12 cellular contexts compared by ENCODE assay signal in the genomic region with DNA sequence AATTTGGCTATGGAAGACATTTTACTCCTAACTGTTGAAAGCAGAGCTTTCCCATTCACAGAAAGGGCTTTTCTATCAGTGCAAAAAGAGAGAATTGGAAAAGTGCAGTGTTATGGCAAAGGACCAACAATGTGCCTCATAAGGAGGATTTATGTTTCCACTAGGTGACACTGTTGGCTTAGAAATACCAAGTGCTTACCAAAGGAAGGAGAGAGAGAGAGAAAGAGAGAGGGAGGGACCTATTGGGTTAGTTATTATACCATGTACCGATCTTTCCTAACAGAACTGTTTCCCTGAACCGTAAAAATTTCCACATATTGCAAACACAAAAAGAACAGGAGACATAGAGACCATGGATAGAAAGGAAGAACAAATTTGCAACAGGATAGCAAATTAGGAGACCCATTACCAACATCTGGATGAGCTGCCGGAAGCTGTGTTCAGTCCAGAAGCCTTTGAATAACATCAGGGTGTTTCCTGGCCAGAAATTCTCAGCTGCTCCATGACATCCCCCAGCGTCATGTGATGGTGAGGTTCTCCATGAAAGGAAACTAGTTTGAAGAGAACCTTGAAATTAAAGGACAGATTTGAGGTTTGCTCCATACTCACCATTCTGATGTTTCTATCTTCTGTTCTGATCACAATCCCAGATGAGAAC. TPM values are rescaled to one million over a fixed set of nuclear protein-coding genes. Genes with fewer than 3 reads are reported as not detected.
DNase-seq lines count a peak whose midpoint lies in the region; ATAC-seq, FAIRE-seq and TF ChIP-seq lines count a peak whose summit lies in the region.
"Not testable (repeated sequence)": the region's sequence is repeated elsewhere in the genome, so short reads cannot be mapped to it uniquely, and the experiment has no call there.
"Had no signal": no experiment of that assay in that cellular context is flagged by ENCODE, and none has a peak within 500 bp of the region (broad histone marks: within the 10 kb centered on the region; RNA-seq: fewer than 3 reads in every experiment).

No MANE protein-coding gene starts in this region.

- POLR2A ChIA-PET in A549 (lab: Yijun Ruan, JAX), result not testable (repeated sequence)

- intact Hi-C loops in dorsolateral prefrontal cortex (cut with DNase I), result loop anchor here (1.0 to 10.0 kb wide), 4 partner anchors 63 to 291 kb away; a partner anchor contains a TSS

- not testable (repeated sequence) for TF ChIP-seq EP300 in A549 (IDR thresholded peaks at IDR 0.05)

- peaks cover 61% of the 10 kb centered on the region for H3K9me3 ChIP-seq in A549
- H3K9me3 ChIP-seq in cardiac muscle cell (ENCODE audit: low read depth), result not testable (repeated sequence)

- peak overlapping the region; percentile 14; the same call in 1 of the 3 replicates for H3K4me2 ChIP-seq in A549

- FAIRE-seq in A549 (lab: Jason Lieb, UNC), result peak; percentile 99

- not testable (repeated sequence) for H3K27me3 ChIP-seq in dorsolateral prefrontal cortex, cardiac muscle cell

- H3K36me3 ChIP-seq in cardiac muscle cell, result not testable (repeated sequence)

- TF ChIP-seq POLR2A in A549 (IDR thresholded peaks at IDR 0.05; ENCODE audit: low read length), result not testable (repeated sequence)

- not testable (repeated sequence) for H3K4me3 ChIP-seq in A549, cardiac muscle cell
- H3K4me3 ChIP-seq in dorsolateral prefrontal cortex, result peak overlapping the region in 9 of 59 donors; percentile 11 to 46 (median 32)

- in situ Hi-C loops in KBM-7 (cut with MboI; ENCODE audit: low pct_unique_long_range_greater_than_20kb, low sequenced_read_pairs), result not testable (repeated sequence)

- TF ChIP-seq CTCF in A549 (IDR thresholded peaks at IDR 0.05) (peak; percentile 87), VCaP (conservative IDR thresholded peaks at IDR 0.05) (peak; percentile 54), dorsolateral prefrontal cortex (IDR thresholded peaks at IDR 0.05 in 54 of 56, conservative IDR thresholded peaks at IDR 0.05 in 2 of 56; ENCODE audit: low read depth in 1 of 56, partially characterized antibody in 56 of 56) (peak in 55 of 56 donors; percentile 31 to 86 (median 63)), cardiac muscle cell (IDR thresholded peaks at IDR 0.05; ENCODE audit: low read depth, low read length) (peak; percentile 31)

- peak; percentile 92 to 98 for ATAC-seq in A549

- peak overlapping the region; percentile 54 to 71 for H3K27ac ChIP-seq in A549
- not testable (repeated sequence) for H3K27ac ChIP-seq in VCaP, cardiac muscle cell
- H3K27ac ChIP-seq in dorsolateral prefrontal cortex, result peak overlapping the region in 48 of 59 donors; percentile 2 to 83 (median 62)

- CTCF ChIA-PET in A549 (lab: Yijun Ruan, JAX), result interaction anchor here (0.7 to 7.5 kb wide), 18 partner anchors 17 to 519 kb away, joined by 3 to 94 read pairs (median 4); a partner anchor contains a TSS

- peak; percentile 94 to 100 for TF ChIP-seq RAD21 in A549 (conservative IDR thresholded peaks at IDR 0.05 in 1 of 2, IDR thresholded peaks at IDR 0.05 in 1 of 2)

- WGBS in A549 (ENCODE audit: missing lambda C conversion rate), result 40% methylated on average over 4 of the region's 4 CpGs

- DNase-seq in A549 (ENCODE audit: low read depth in 1 of 2, low spot score in 1 of 2) (peak; percentile 67 to 95), EL (peak; percentile 87), KBM-7 (peak; percentile 33), NCI-H748 treated with DMSO at 0.1 percent for 48 hours (lab: John Stamatoyannopoulos, UW) (peak; percentile 71), dorsolateral prefrontal cortex (peak in 1 of 10 donors; percentile 28), cardiac muscle cell (ENCODE audit: low read depth in 1 of 2, low spot score in 1 of 2) (peak in 1 of 2 donors; percentile 71), non-pigmented ciliary epithelial cell (ENCODE audit: low read depth) (peak; percentile 56)

- not testable (repeated sequence) for H3K4me1 ChIP-seq in A549; cardiac muscle cell (ENCODE audit: low read depth)

TF ChIP-seq in A549, 52 proteins besides CTCF, POLR2A, EP300 and RAD21:
- TF ChIP-seq, protein P1, sequence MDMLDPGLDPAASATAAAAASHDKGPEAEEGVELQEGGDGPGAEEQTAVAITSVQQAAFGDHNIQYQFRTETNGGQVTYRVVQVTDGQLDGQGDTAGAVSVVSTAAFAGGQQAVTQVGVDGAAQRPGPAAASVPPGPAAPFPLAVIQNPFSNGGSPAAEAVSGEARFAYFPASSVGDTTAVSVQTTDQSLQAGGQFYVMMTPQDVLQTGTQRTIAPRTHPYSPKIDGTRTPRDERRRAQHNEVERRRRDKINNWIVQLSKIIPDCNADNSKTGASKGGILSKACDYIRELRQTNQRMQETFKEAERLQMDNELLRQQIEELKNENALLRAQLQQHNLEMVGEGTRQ (IDR thresholded peaks at IDR 0.05), result 0 out of 2 replicates have a peak, but pooled peaks have one; percentile 25
- TF ChIP-seq, protein P2, sequence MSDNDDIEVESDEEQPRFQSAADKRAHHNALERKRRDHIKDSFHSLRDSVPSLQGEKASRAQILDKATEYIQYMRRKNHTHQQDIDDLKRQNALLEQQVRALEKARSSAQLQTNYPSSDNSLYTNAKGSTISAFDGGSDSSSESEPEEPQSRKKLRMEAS (IDR thresholded peaks at IDR 0.05), result peak; percentile 54
- TF ChIP-seq, protein P3, sequence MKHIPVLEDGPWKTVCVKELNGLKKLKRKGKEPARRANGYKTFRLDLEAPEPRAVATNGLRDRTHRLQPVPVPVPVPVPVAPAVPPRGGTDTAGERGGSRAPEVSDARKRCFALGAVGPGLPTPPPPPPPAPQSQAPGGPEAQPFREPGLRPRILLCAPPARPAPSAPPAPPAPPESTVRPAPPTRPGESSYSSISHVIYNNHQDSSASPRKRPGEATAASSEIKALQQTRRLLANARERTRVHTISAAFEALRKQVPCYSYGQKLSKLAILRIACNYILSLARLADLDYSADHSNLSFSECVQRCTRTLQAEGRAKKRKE (CRISPR knock-in tag; IDR thresholded peaks at IDR 0.05; ENCODE audit: low read depth), result 0 out of 2 replicates have a peak, but pooled peaks have one; percentile 47
- TF ChIP-seq HOXA7 (CRISPR knock-in tag; IDR thresholded peaks at IDR 0.05) (0 out of 2 replicates have a peak, but pooled peaks have one; percentile 60), SMC3 (IDR thresholded peaks at IDR 0.05) (peak; percentile 95)

RNA-seq across cellular contexts. Expression of a gene that starts 28.1 kb away (rescaled TPM):
- 0.04 TPM in 1 of 2 replicates, not detected in the other for polyA plus RNA-seq in A549 (2011; rRNA removed)
- polyA plus RNA-seq in A549 (2012; cell fraction: cytosol; rRNA removed), result 0.03 TPM in 1 of 2 replicates, not detected in the other
- not detected in 2 replicates for polyA plus RNA-seq in A549 (2012; cell fraction: nucleus; rRNA removed)
- not detected in 3 replicates for polyA plus RNA-seq in A549 (2017; fragmentation: RNase III; extraction: RNeasy Plus Mini Kit Qiagen cat#74134 plus additional on column Dnase treatment)
- polyA minus RNA-seq in A549 (2011; rRNA and poly(A)+ RNA removed), result 0.41 TPM in 1 of 2 replicates, not detected in the other
- not detected for total RNA-seq in dorsolateral prefrontal cortex
- not detected in 2 replicates for total RNA-seq in cardiac muscle cell
- not detected in 2 replicates for polyA plus RNA-seq in cardiac muscle cell
- total RNA-seq: activated naive CD4-positive, alpha-beta T cell treated with anti-CD3 and anti-CD28 coated beads for 36 hours; natural killer cell; Right ventricle myocardium superior; thyroid gland had no signal

RNA-seq across cellular contexts. Expression of a gene that starts 53.3 kb away (rescaled TPM):
- polyA plus RNA-seq in A549 (2011; rRNA removed) (0.07 TPM in 1 of 2 replicates, not detected in the other), A549 (2017; fragmentation: RNase III; extraction: RNeasy Plus Mini Kit Qiagen cat#74134 plus additional on column Dnase treatment) (not detected in 3 replicates), cardiac muscle cell (not detected in 2 replicates)
- not detected in 2 replicates for polyA plus RNA-seq in A549 (2012; cell fraction: cytosol; rRNA removed)
- polyA plus RNA-seq in A549 (2012; cell fraction: nucleus; rRNA removed), result not detected in 2 replicates
- not detected in 2 replicates for polyA minus RNA-seq in A549 (2011; rRNA and poly(A)+ RNA removed)
- total RNA-seq in dorsolateral prefrontal cortex (not detected), cardiac muscle cell (not detected in 2 replicates)
- total RNA-seq: activated naive CD4-positive, alpha-beta T cell treated with anti-CD3 and anti-CD28 coated beads for 36 hours; natural killer cell; Right ventricle myocardium superior; thyroid gland had no signal

Comparison
In these comparisons a context has a peak if more than half of its experiments do, and no peak if none do; other contexts are left out.
1. CTCF ChIP-seq: peak in every context shown above with its lines; median percentile 87 in A549; 63 in dorsolateral prefrontal cortex; 54 in VCaP; 31 in cardiac muscle cell.